Comparison of ENCODE assay signal across 8 cellular contexts in genomic region chr20:3203315-3204123, GRCh38. TPM values are rescaled to one million over a fixed set of nuclear protein-coding genes. Genes with fewer than 3 reads are reported as not detected.
A peak's percentile ranks its signal among the peaks of the same experiment; 100 is the strongest.
DNase-seq lines count a peak whose midpoint lies in the region; ATAC-seq and TF ChIP-seq lines count a peak whose summit lies in the region.

No MANE protein-coding gene starts in this region.

- H3K4me1 ChIP-seq in MM.1S (ENCODE audit: low read length) (0 out of 2 replicates have a peak, but pooled peaks cover 6% of the 10 kb centered on the region), esophagus (ENCODE audit: control insufficient read depth in 2 of 2, insufficient read depth in 2 of 2, low read length in 1 of 2) (peaks cover 6 to 9% of the 10 kb centered on the region in 2 donors), aorta (ENCODE audit: control insufficient read depth in 1 of 2, insufficient read depth in 2 of 2, low read length in 2 of 2) (no peaks in the 10 kb centered on the region)

- H3K27ac Mint-ChIP-seq in naive thymus-derived CD8-positive, alpha-beta T cell = peak overlapping the region; percentile 91 to 98 (median 96)

- H3K9me3 Mint-ChIP-seq in naive thymus-derived CD8-positive, alpha-beta T cell = no peaks in the 10 kb centered on the region

- H2AFZ ChIP-seq in MM.1S (ENCODE audit: low read length) = peak overlapping the region; percentile 85

- peaks cover 26% of the 10 kb centered on the region for H3K79me2 ChIP-seq in MM.1S (ENCODE audit: low read length)

- peak overlapping the region; percentile 93 to 97 (median 95) for H3K4me3 Mint-ChIP-seq in naive thymus-derived CD8-positive, alpha-beta T cell

- H3K36me3 Mint-ChIP-seq in naive thymus-derived CD8-positive, alpha-beta T cell = peaks cover 0 to 39% (median 11%) of the 10 kb centered on the region in 3 donors

- peak overlapping the region; percentile 95 for H3K4me3 ChIP-seq in MM.1S (ENCODE audit: low read length)
- H3K4me3 ChIP-seq in esophagus (ENCODE audit: low read depth in 1 of 2, low read length in 2 of 2) = peak overlapping the region; percentile 88 to 89
- peak overlapping the region; percentile 59 to 75 for H3K4me3 ChIP-seq in aorta (ENCODE audit: low read length in 2 of 2)

- H3K9me3 ChIP-seq in MM.1S (replicated peaks; ENCODE audit: insufficient read depth, low read length) (no peaks in the 10 kb centered on the region), esophagus (ENCODE audit: control insufficient read depth in 2 of 2, insufficient read depth in 1 of 2, low read depth in 1 of 2, low read length in 1 of 2) (no peaks in the 10 kb centered on the region), aorta (ENCODE audit: control insufficient read depth, low read length) (no peaks in the 10 kb centered on the region)

- no peaks in the 10 kb centered on the region for H3F3A ChIP-seq in MM.1S (ENCODE audit: insufficient read depth, low read length)

- H3K27me3 ChIP-seq in MM.1S (replicated peaks; ENCODE audit: insufficient read depth, low read length) (no peaks in the 10 kb centered on the region), esophagus (ENCODE audit: control insufficient read depth in 1 of 2, insufficient read depth in 2 of 2, low read length in 2 of 2) (no peaks in the 10 kb centered on the region), aorta (ENCODE audit: control insufficient read depth in 1 of 2, insufficient read depth in 2 of 2, low read length in 1 of 2) (no peaks in the 10 kb centered on the region)

- DNase-seq in DMS53 treated with DMSO at 0.1 percent for 48 hours (lab: John Stamatoyannopoulos, UW; ENCODE audit: unreplicated experiment) (peak; percentile 56), MM.1S (peak; percentile 23), aorta (no peak), cortex of kidney (lab: John Stamatoyannopoulos, UW) (no peak)
- DNase-seq in activated CD4-positive, alpha-beta T cell treated with anti-CD3 and anti-CD28 coated beads for 48 hours = peak; percentile 56
- no peak for DNase-seq in naive thymus-derived CD8-positive, alpha-beta T cell

- WGBS in esophagus, 2 donors = 7 to 11% methylated on average over 31 of the region's 31 CpGs
- 10 to 13% methylated on average over 31 of the region's 31 CpGs for WGBS in aorta, 2 donors

- ATAC-seq in GM21717 (IDR thresholded peaks at IDR 0.05; ENCODE audit: unreplicated experiment) = peak; percentile 20
- peak; percentile 15 to 16 for ATAC-seq in naive thymus-derived CD8-positive, alpha-beta T cell
- peak; percentile 31 for ATAC-seq in aorta (ENCODE audit: low FRiP score)

- intact Hi-C loops in aorta (cut with DNase I) = loop anchor here in 1 of 2 donors (10.0 kb wide), 1 partner anchor 159 kb away; the partner anchor contains the start of genes GNRH2 and MRPS26

- H3K27me3 Mint-ChIP-seq in naive thymus-derived CD8-positive, alpha-beta T cell = no peaks in the 10 kb centered on the region

- peak overlapping the region; percentile 93 for H3K9ac ChIP-seq in MM.1S (ENCODE audit: low read length)

- no peaks in the 10 kb centered on the region for H3K9me2 ChIP-seq in MM.1S (replicated peaks; ENCODE audit: insufficient read depth, low read length)

- no peaks in the 10 kb centered on the region for H4K20me1 ChIP-seq in MM.1S (ENCODE audit: insufficient read depth, low read length)

- peaks cover 12 to 41% (median 32%) of the 10 kb centered on the region in 4 donors for H3K4me1 Mint-ChIP-seq in naive thymus-derived CD8-positive, alpha-beta T cell

- peak overlapping the region; percentile 98 for H3K4me2 ChIP-seq in MM.1S (ENCODE audit: low read depth, low read length)

- TF ChIP-seq CTCF in MM.1S (IDR thresholded peaks at IDR 0.05; ENCODE audit: low read length) = no peak

- POLR2A ChIA-PET in naive thymus-derived CD8-positive, alpha-beta T cell (lab: Charles Lee) = interaction anchor here (0.6 to 2.3 kb wide), 7 partner anchors 9 to 1452 kb away, joined by 3 to 15 read pairs (median 4); partner anchors contain the start of genes FASTKD5 and UBOX5

- H3K27ac ChIP-seq in MM.1S (ENCODE audit: low read length) (peak overlapping the region; percentile 69; the same call in 1 of the 2 replicates), esophagus (ENCODE audit: low read depth in 2 of 2, low read length in 1 of 2) (peak overlapping the region; percentile 91 to 98), aorta (ENCODE audit: low read depth in 1 of 2, low read length in 2 of 2) (no peak overlapping the region)

- H3K36me3 ChIP-seq in MM.1S (replicated peaks; ENCODE audit: insufficient read depth, low read length) = peaks cover 2% of the 10 kb centered on the region; the same call in 1 of the 2 replicates
- peaks cover 12 to 17% of the 10 kb centered on the region in 2 donors for H3K36me3 ChIP-seq in esophagus (ENCODE audit: control insufficient read depth in 2 of 2, insufficient read depth in 2 of 2, low read length in 1 of 2)
- peaks cover 0 to 4% of the 10 kb centered on the region in 2 donors for H3K36me3 ChIP-seq in aorta (ENCODE audit: control insufficient read depth in 1 of 2, insufficient read depth in 2 of 2, low read length in 1 of 2)

RNA-seq across cellular contexts. Expression of gene DDRGK1, which starts 1.0 kb away (rescaled TPM):
- polyA plus RNA-seq in esophagus (10 to 100 TPM; 24.0 to 45.8 TPM), aorta (10 to 100 TPM; 42.8 to 81.0 TPM)
- total RNA-seq in naive thymus-derived CD8-positive, alpha-beta T cell = 10 to 100 TPM; 55.8 to 57.4 TPM
- 10 to 100 TPM; 39.7 to 50.5 (median 44.1) TPM for polyA plus RNA-seq in naive thymus-derived CD8-positive, alpha-beta T cell
- 10 to 100 TPM; 40.5 to 49.5 TPM for total RNA-seq in aorta

RNA-seq across cellular contexts. Expression of gene ITPA, which starts 5.8 kb away (rescaled TPM):
- polyA plus RNA-seq in esophagus (10 to 100 TPM; 55.8 to 73.5 TPM), aorta (10 to 100 TPM; 26.7 to 72.4 TPM)
- total RNA-seq in naive thymus-derived CD8-positive, alpha-beta T cell = 10 to 100 TPM; 51.7 to 57.6 TPM
- 10 to 100 TPM; 46.2 to 72.9 (median 56.9) TPM for polyA plus RNA-seq in naive thymus-derived CD8-positive, alpha-beta T cell
- total RNA-seq in aorta = 10 to 100 TPM; 25.9 to 31.1 TPM

RNA-seq across cellular contexts. Expression of gene LZTS3, which starts 30.2 kb away (rescaled TPM):
- polyA plus RNA-seq in esophagus (1 to 10 TPM; 1.8 TPM), aorta (1 to 10 TPM; 3.3 to 6.5 TPM)
- 10 to 100 TPM; 25.5 to 26.6 TPM for total RNA-seq in naive thymus-derived CD8-positive, alpha-beta T cell
- polyA plus RNA-seq in naive thymus-derived CD8-positive, alpha-beta T cell = 1 to 10 TPM; 2.0 to 3.8 (median 3.7) TPM
- 1 to 10 TPM; 9.5 to 9.9 TPM for total RNA-seq in aorta

RNA-seq across cellular contexts. Expression of gene SLC4A11, which starts 35.5 kb away (rescaled TPM):
- polyA plus RNA-seq in esophagus = 10 to 100 TPM; 11.5 to 19.8 TPM
- 1 to 10 TPM; 1.3 to 2.1 TPM for total RNA-seq in naive thymus-derived CD8-positive, alpha-beta T cell
- polyA plus RNA-seq in naive thymus-derived CD8-positive, alpha-beta T cell = not detected
- under 1 TPM; 0.29 to 0.63 TPM for total RNA-seq in aorta
- under 1 TPM in 1 of 2 donors, not detected in 1; 0.23 TPM for polyA plus RNA-seq in aorta

RNA-seq across cellular contexts. Expression of gene FASTKD5, which starts 43.9 kb away (rescaled TPM):
- 1 to 10 TPM; 6.6 to 9.7 TPM for polyA plus RNA-seq in esophagus
- 10 to 100 TPM; 37.1 to 38.0 TPM for total RNA-seq in naive thymus-derived CD8-positive, alpha-beta T cell
- 10 to 100 TPM; 10.7 to 18.1 (median 17.5) TPM for polyA plus RNA-seq in naive thymus-derived CD8-positive, alpha-beta T cell
- 10 to 100 TPM; 10.3 to 10.9 TPM for total RNA-seq in aorta
- polyA plus RNA-seq in aorta = 1 to 10 TPM; 4.4 to 9.8 TPM

Comparison
In these comparisons a context has a peak if more than half of its experiments do, and no peak if none do; other contexts are left out.
1. DNase-seq: peak in DMS53 treated with DMSO at 0.1 percent for 48 hours (single experiment), MM.1S (single experiment) and activated CD4-positive, alpha-beta T cell treated with anti-CD3 and anti-CD28 coated beads for 48 hours (single experiment); none in naive thymus-derived CD8-positive, alpha-beta T cell (0 of 10), aorta (0 of 2) and cortex of kidney (single experiment).
2. H3K27ac ChIP-seq: peak in MM.1S (single experiment) and esophagus (2 of 2); none in aorta (0 of 2).
3. Peak in every context shown above with its lines, with median percentiles within 50 percentile points of each other: ATAC-seq and H3K4me3 ChIP-seq.